Comparison of ENCODE assay signal across 7 cellular contexts in the genomic region with DNA sequence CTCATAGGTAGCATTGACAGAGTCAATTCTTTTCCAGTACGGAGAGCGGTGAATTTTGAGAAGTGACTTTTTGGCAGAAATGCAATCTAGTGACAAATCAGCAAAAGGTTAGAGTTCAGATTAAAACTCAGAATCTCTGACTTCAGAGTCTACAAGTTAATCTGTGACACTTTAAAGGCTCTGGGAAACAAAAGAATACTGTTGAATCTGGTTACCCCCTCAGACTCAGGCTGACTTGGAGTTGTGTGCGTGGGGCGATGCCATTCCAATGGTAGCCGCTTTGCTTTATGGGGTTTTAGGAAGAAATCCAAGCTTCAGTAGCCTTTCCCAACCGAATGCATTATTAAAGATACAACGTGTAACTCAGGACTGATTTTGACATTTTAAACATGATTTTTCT.
"Had no signal": no experiment of that assay in that cellular context is flagged by ENCODE, and none has a peak within 500 bp of the region (broad histone marks: within the 10 kb centered on the region; RNA-seq: fewer than 3 reads in every experiment).

No MANE protein-coding gene starts in this region.

- ATAC-seq: GM12878 had no signal

- DNase-seq: GDM1, GF-D8 had no signal

- H3K4me3 ChIP-seq: GM12878 had no signal

- FAIRE-seq: G401.6, GM12878, GM12891, GM18507, GM19239 had no signal
